13 cellular contexts compared by ENCODE assay signal in genomic region chr14:65258391-65258790, GRCh38.
DNase-seq lines count a peak whose midpoint lies in the region; ATAC-seq and TF ChIP-seq lines count a peak whose summit lies in the region.
"Had no signal": no experiment of that assay in that cellular context is flagged by ENCODE, and none has a peak within 500 bp of the region (broad histone marks: within the 10 kb centered on the region; RNA-seq: fewer than 3 reads in every experiment).

No MANE protein-coding gene starts in this region.

- H3K9me3 Mint-ChIP-seq in activated CD8-positive, alpha-beta T cell treated with anti-CD3 and anti-CD28 coated beads for 36 hours: peaks cover 9% of the 10 kb centered on the region
- peaks cover 10% of the 10 kb centered on the region for H3K9me3 Mint-ChIP-seq in activated CD8-positive, alpha-beta T cell treated with anti-CD3 and anti-CD28 coated beads, Interleukin-2, amount 10 ng/mL, durations not matched to agents 7 days and 5 days (ENCODE audit: insufficient read depth)

- POLR2A ChIA-PET in activated CD8-positive, alpha-beta T cell treated with anti-CD3 and anti-CD28 coated beads for 36 hours (lab: Charles Lee): no interaction called here
- POLR2A ChIA-PET in activated CD8-positive, alpha-beta T cell treated with anti-CD3 and anti-CD28 coated beads, Interleukin-2, amount 10 ng/mL, durations not matched to agents 7 days and 5 days (lab: Charles Lee): no interaction called here

- TF ChIP-seq CTCF in activated CD8-positive, alpha-beta T cell treated with anti-CD3 and anti-CD28 coated beads for 36 hours (IDR thresholded peaks at IDR 0.05): no peak

- peak; percentile 24 for ATAC-seq in activated CD8-positive, alpha-beta T cell treated with anti-CD3 and anti-CD28 coated beads for 36 hours
- ATAC-seq in activated CD8-positive, alpha-beta T cell treated with anti-CD3 and anti-CD28 coated beads, Interleukin-2, amount 10 ng/mL, durations not matched to agents 7 days and 5 days: no peak
- no peak for ATAC-seq in Right ventricle myocardium superior (ENCODE audit: poor library complexity)
- ATAC-seq: mucosa of descending colon had no signal

- peaks cover 24% of the 10 kb centered on the region for H3K4me1 Mint-ChIP-seq in activated CD8-positive, alpha-beta T cell treated with anti-CD3 and anti-CD28 coated beads for 36 hours (ENCODE audit: low read depth)
- H3K4me1 Mint-ChIP-seq in activated CD8-positive, alpha-beta T cell treated with anti-CD3 and anti-CD28 coated beads, Interleukin-2, amount 10 ng/mL, durations not matched to agents 7 days and 5 days (ENCODE audit: low read depth): peaks cover 18% of the 10 kb centered on the region

- CTCF ChIA-PET in activated CD8-positive, alpha-beta T cell treated with anti-CD3 and anti-CD28 coated beads for 36 hours (lab: Charles Lee): interaction anchor here (1.1 kb wide), 2 partner anchors 35 to 56 kb away, joined by 3 read pairs; no protein-coding TSS in a partner anchor
- CTCF ChIA-PET in activated CD8-positive, alpha-beta T cell treated with anti-CD3 and anti-CD28 coated beads, Interleukin-2, amount 10 ng/mL, durations not matched to agents 7 days and 5 days (lab: Charles Lee): interaction anchor here (1.1 to 1.4 kb wide), 2 partner anchors 11 to 566 kb away, joined by 3 read pairs; no protein-coding TSS in a partner anchor

- H3K27me3 Mint-ChIP-seq in activated CD8-positive, alpha-beta T cell treated with anti-CD3 and anti-CD28 coated beads for 36 hours: no peaks in the 10 kb centered on the region
- H3K27me3 Mint-ChIP-seq in activated CD8-positive, alpha-beta T cell treated with anti-CD3 and anti-CD28 coated beads, Interleukin-2, amount 10 ng/mL, durations not matched to agents 7 days and 5 days (ENCODE audit: low read depth): no peaks in the 10 kb centered on the region

- H3K36me3 Mint-ChIP-seq in activated CD8-positive, alpha-beta T cell treated with anti-CD3 and anti-CD28 coated beads for 36 hours (ENCODE audit: low read depth): no peaks in the 10 kb centered on the region
- peaks cover 7% of the 10 kb centered on the region for H3K36me3 Mint-ChIP-seq in activated CD8-positive, alpha-beta T cell treated with anti-CD3 and anti-CD28 coated beads, Interleukin-2, amount 10 ng/mL, durations not matched to agents 7 days and 5 days (ENCODE audit: low read depth)

- H3K27ac Mint-ChIP-seq in activated CD8-positive, alpha-beta T cell treated with anti-CD3 and anti-CD28 coated beads for 36 hours: no peak overlapping the region
- no peak overlapping the region for H3K27ac Mint-ChIP-seq in activated CD8-positive, alpha-beta T cell treated with anti-CD3 and anti-CD28 coated beads, Interleukin-2, amount 10 ng/mL, durations not matched to agents 7 days and 5 days

- no peak overlapping the region for H3K4me3 Mint-ChIP-seq in activated CD8-positive, alpha-beta T cell treated with anti-CD3 and anti-CD28 coated beads for 36 hours
- no peak overlapping the region for H3K4me3 Mint-ChIP-seq in activated CD8-positive, alpha-beta T cell treated with anti-CD3 and anti-CD28 coated beads, Interleukin-2, amount 10 ng/mL, durations not matched to agents 7 days and 5 days

- no peak for DNase-seq in activated CD8-positive, alpha-beta T cell treated with anti-CD3 and anti-CD28 coated beads for 36 hours
- DNase-seq in activated CD8-positive, alpha-beta T cell treated with anti-CD3 and anti-CD28 coated beads, Interleukin-2, amount 10 ng/mL, durations not matched to agents 7 days and 5 days: no peak
- DNase-seq in amniotic epithelial cell (ENCODE audit: low read depth): peak; percentile 82
- DNase-seq in glomerular visceral epithelial cell (ENCODE audit: extremely low spot score): peak; percentile 51
- DNase-seq in stromal cell of bone marrow (ENCODE audit: low read depth): peak; percentile 68
- no peak for DNase-seq in activated naive CD4-positive, alpha-beta T cell treated with anti-CD3 and anti-CD28 coated beads, Interleukin-2, amount 50 U/mL, for 16 hours
- no peak for DNase-seq in NCI-H82 treated with DMSO at 0.1 percent for 48 hours (lab: John Stamatoyannopoulos, UW; ENCODE audit: unreplicated experiment)
- DNase-seq in Right ventricle myocardium superior: no peak
- DNase-seq: H7, KBM-7, mucosa of descending colon, NCI-H2107, testis had no signal

- intact Hi-C loops in activated CD8-positive, alpha-beta T cell treated with anti-CD3 and anti-CD28 coated beads for 36 hours (cut with micrococcal nuclease): no loop called here
- intact Hi-C loops in Right ventricle myocardium superior (cut with DNase I): no loop called here

Comparison
In these comparisons a context has a peak if more than half of its experiments do, and no peak if none do; other contexts are left out.
1. DNase-seq: peak in amniotic epithelial cell (single experiment), glomerular visceral epithelial cell (single experiment) and stromal cell of bone marrow (single experiment); none in activated CD8-positive, alpha-beta T cell treated with anti-CD3 and anti-CD28 coated beads for 36 hours (single experiment), activated CD8-positive, alpha-beta T cell treated with anti-CD3 and anti-CD28 coated beads, Interleukin-2, amount 10 ng/mL, durations not matched to agents 7 days and 5 days (single experiment), activated naive CD4-positive, alpha-beta T cell treated with anti-CD3 and anti-CD28 coated beads, Interleukin-2, amount 50 U/mL, for 16 hours (single experiment), NCI-H82 treated with DMSO at 0.1 percent for 48 hours (single experiment) and Right ventricle myocardium superior (single experiment).